Comparison of ENCODE assay signal across 28 cellular contexts in genomic region chr9:79428422-79428821, GRCh38.
"Had no signal": no experiment of that assay in that cellular context is flagged by ENCODE, and none has a peak within 500 bp of the region (broad histone marks: within the 10 kb centered on the region; RNA-seq: fewer than 3 reads in every experiment).

No MANE protein-coding gene starts in this region.

- H3K27me3 ChIP-seq: neural progenitor cell, right lobe of liver, sigmoid colon, spleen, suprapubic skin, testis, tibial artery, upper lobe of left lung, vagina had no signal

- H3K4me1 Mint-ChIP-seq: natural killer cell; nephron; stimulated activated memory B cell treated with anti-CD40 and anti-IgM and Interleukin-4, amounts not matched to agents 10 μg/mL and 1 μg/mL and 100 μg/mL, for 72 hours; stimulated activated naive CD8-positive, alpha-beta T cell treated with anti-CD3 and anti-CD28 coated beads, Interleukin-15, amount 100 ng/mL, for 72 hours had no signal

- H3K4me3 Mint-ChIP-seq: naive thymus-derived CD4-positive, alpha-beta T cell; natural killer cell; nephron; neural progenitor cell; stimulated activated memory B cell treated with anti-CD40 and anti-IgM and Interleukin-4, amounts not matched to agents 10 μg/mL and 1 μg/mL and 100 μg/mL, for 72 hours; stimulated activated naive CD8-positive, alpha-beta T cell treated with anti-CD3 and anti-CD28 coated beads, Interleukin-15, amount 100 ng/mL, for 72 hours had no signal

- H3K4me3 ChIP-seq: neural progenitor cell, pancreas, psoas muscle, right lobe of liver, sigmoid colon, spleen, suprapubic skin, testis, tibial artery, upper lobe of left lung, vagina had no signal

- ATAC-seq: naive thymus-derived CD4-positive, alpha-beta T cell; natural killer cell; pancreas; psoas muscle; right cardiac atrium; right lobe of liver; stimulated activated memory B cell treated with anti-CD40 and anti-IgM and Interleukin-4, amounts not matched to agents 10 μg/mL and 1 μg/mL and 100 μg/mL, for 72 hours; stimulated activated naive CD8-positive, alpha-beta T cell treated with anti-CD3 and anti-CD28 coated beads, Interleukin-15, amount 100 ng/mL, for 72 hours; stimulated activated naive CD8-positive, alpha-beta T cell treated with anti-CD3 and anti-CD28 coated beads, Interleukin-15, Interleukin-2, amounts not matched to agents 100 U/mL and 50 U/mL, for 24 hours had no signal

- H3K4me1 ChIP-seq: neural progenitor cell, psoas muscle, right lobe of liver, sigmoid colon, spleen, suprapubic skin, testis, vagina had no signal

- DNase-seq: naive thymus-derived CD4-positive, alpha-beta T cell; natural killer cell; occipital lobe; pancreas; psoas muscle; right cardiac atrium; right lobe of liver; sigmoid colon; small intestine; spleen; stimulated activated CD4-positive, alpha-beta T cell treated with anti-CD3 and anti-CD28 coated beads, Interleukin-12 subunit alpha, Interleukin-12 subunit beta, amount 100 ng/mL, for 4 hours; stimulated activated CD4-positive, alpha-beta T cell treated with anti-CD3 and anti-CD28 coated beads, Interleukin-1b, Interleukin-23, amount 100 ng/mL, for 48 hours; stimulated activated CD4-positive, alpha-beta T cell treated with anti-CD3 and anti-CD28 coated beads, Interleukin-4, amount 100 ng/mL, for 1 hour; stimulated activated CD4-positive, alpha-beta T cell treated with anti-CD3 and anti-CD28 coated beads, Interleukin-4, amount 100 ng/mL, for 4 hours; stimulated activated CD8-positive, alpha-beta memory T cell treated with anti-CD3 and anti-CD28 coated beads, Interleukin-4, amount 100 ng/mL, for 48 hours; stimulated activated naive CD4-positive, alpha-beta T cell; stimulated activated naive CD8-positive, alpha-beta T cell treated with anti-CD3 and anti-CD28 coated beads, Interleukin-15, amount 100 ng/mL, for 72 hours; stimulated activated naive CD8-positive, alpha-beta T cell treated with anti-CD3 and anti-CD28 coated beads, Interleukin-15, Interleukin-2, amounts not matched to agents 100 U/mL and 50 U/mL, for 24 hours; substantia nigra; testis; tibial artery; trophoblast cell; upper lobe of left lung had no signal

- H3K27ac Mint-ChIP-seq: naive thymus-derived CD4-positive, alpha-beta T cell; natural killer cell; nephron; neural progenitor cell; stimulated activated memory B cell treated with anti-CD40 and anti-IgM and Interleukin-4, amounts not matched to agents 10 μg/mL and 1 μg/mL and 100 μg/mL, for 72 hours; stimulated activated naive CD8-positive, alpha-beta T cell treated with anti-CD3 and anti-CD28 coated beads, Interleukin-15, amount 100 ng/mL, for 72 hours had no signal

- H3K27me3 Mint-ChIP-seq: stimulated activated naive CD8-positive, alpha-beta T cell treated with anti-CD3 and anti-CD28 coated beads, Interleukin-15, amount 100 ng/mL, for 72 hours had no signal

- H3K27ac ChIP-seq: neural progenitor cell, pancreas, psoas muscle, right lobe of liver, sigmoid colon, spleen, suprapubic skin, testis, tibial artery, upper lobe of left lung, vagina had no signal

- H3K36me3 ChIP-seq: neural progenitor cell, pancreas, right lobe of liver, sigmoid colon, spleen, suprapubic skin, tibial artery, upper lobe of left lung, vagina had no signal

- H3K36me3 Mint-ChIP-seq: stimulated activated memory B cell treated with anti-CD40 and anti-IgM and Interleukin-4, amounts not matched to agents 10 μg/mL and 1 μg/mL and 100 μg/mL, for 72 hours had no signal

- H3K9me3 ChIP-seq: pancreas, right lobe of liver, suprapubic skin, testis, vagina had no signal
